ENCODE assay signal across 16 cellular contexts in genomic region chr10:1119027-1119426, GRCh38.
DNase-seq lines count a peak whose midpoint lies in the region; ATAC-seq and TF ChIP-seq lines count a peak whose summit lies in the region.
"Had no signal": no experiment of that assay in that cellular context is flagged by ENCODE, and none has a peak within 500 bp of the region (broad histone marks: within the 10 kb centered on the region; RNA-seq: fewer than 3 reads in every experiment).

No MANE protein-coding gene starts in this region.

- peaks cover 55% of the 10 kb centered on the region for H3K4me1 Mint-ChIP-seq in activated naive CD8-positive, alpha-beta T cell (ENCODE audit: low read depth)
- H3K4me1 Mint-ChIP-seq in activated naive CD8-positive, alpha-beta T cell treated with anti-CD3 and anti-CD28 coated beads for 36 hours = peaks cover 30% of the 10 kb centered on the region
- peaks cover 25 to 48% (median 42%) of the 10 kb centered on the region in 3 donors for H3K4me1 Mint-ChIP-seq in CD8-positive, alpha-beta memory T cell
- H3K4me1 Mint-ChIP-seq in nephron progenitor cell = peaks cover 79% of the 10 kb centered on the region

- TF ChIP-seq CTCF in nephron progenitor cell (IDR thresholded peaks at IDR 0.05) = no peak

- ATAC-seq in HG03354 (IDR thresholded peaks at IDR 0.05; ENCODE audit: poor library complexity, severe bottlenecking, unreplicated experiment) = no peak
- ATAC-seq: natural killer cell had no signal

- peaks cover 15% of the 10 kb centered on the region for H3K4me1 ChIP-seq in CD8-positive, alpha-beta memory T cell (ENCODE audit: insufficient read depth, low read length)

- no peak overlapping the region for H3K27ac ChIP-seq in CD8-positive, alpha-beta memory T cell (ENCODE audit: low read depth, low read length)
- peak overlapping the region; percentile 57 for H3K27ac ChIP-seq in angular gyrus (ENCODE audit: low read depth, low read length)
- H3K27ac ChIP-seq: parathyroid adenoma had no signal

- H3K9me3 Mint-ChIP-seq in activated naive CD8-positive, alpha-beta T cell (ENCODE audit: low read depth) = no peaks in the 10 kb centered on the region
- H3K9me3 Mint-ChIP-seq in activated naive CD8-positive, alpha-beta T cell treated with anti-CD3 and anti-CD28 coated beads for 36 hours = peaks cover 8% of the 10 kb centered on the region
- no peaks in the 10 kb centered on the region for H3K9me3 Mint-ChIP-seq in CD8-positive, alpha-beta memory T cell
- no peaks in the 10 kb centered on the region for H3K9me3 Mint-ChIP-seq in nephron progenitor cell
- H3K9me3 Mint-ChIP-seq: natural killer cell had no signal

- DNase-seq in activated naive CD8-positive, alpha-beta T cell treated with anti-CD3 and anti-CD28 coated beads for 36 hours = no peak
- no peak for DNase-seq in CD8-positive, alpha-beta memory T cell
- DNase-seq in nephron progenitor cell (no peak), NCI-H446 treated with DMSO at 0.1 percent for 48 hours (lab: John Stamatoyannopoulos, UW) (no peak)
- DNase-seq: dermis blood vessel endothelial cell, GDM1, glutamatergic neuron, KG1, natural killer cell, NCI-H1694, NCI-H526 treated with DMSO at 0.1 percent for 48 hours, T1000 had no signal

- H3K36me3 Mint-ChIP-seq in activated naive CD8-positive, alpha-beta T cell = peaks cover 18% of the 10 kb centered on the region
- H3K36me3 Mint-ChIP-seq in activated naive CD8-positive, alpha-beta T cell treated with anti-CD3 and anti-CD28 coated beads for 36 hours = peaks cover 45% of the 10 kb centered on the region
- peaks cover 6 to 95% (median 29%) of the 10 kb centered on the region in 3 donors for H3K36me3 Mint-ChIP-seq in CD8-positive, alpha-beta memory T cell
- H3K36me3 Mint-ChIP-seq in nephron progenitor cell (ENCODE audit: low read depth) = peaks cover 61% of the 10 kb centered on the region

- H3K9me3 ChIP-seq in CD8-positive, alpha-beta memory T cell (ENCODE audit: low read length) = no peaks in the 10 kb centered on the region

- H3K4me3 ChIP-seq in CD8-positive, alpha-beta memory T cell (ENCODE audit: low read length) = no peak overlapping the region

- H3K36me3 ChIP-seq in CD8-positive, alpha-beta memory T cell (ENCODE audit: insufficient read depth, low read length) = peaks cover 59% of the 10 kb centered on the region

- POLR2A ChIA-PET in CD8-positive, alpha-beta memory T cell (lab: Charles Lee) = no interaction called here

- no peak overlapping the region for H3K4me3 Mint-ChIP-seq in activated naive CD8-positive, alpha-beta T cell
- H3K4me3 Mint-ChIP-seq in activated naive CD8-positive, alpha-beta T cell treated with anti-CD3 and anti-CD28 coated beads for 36 hours = no peak overlapping the region
- H3K4me3 Mint-ChIP-seq in CD8-positive, alpha-beta memory T cell = no peak overlapping the region
- H3K4me3 Mint-ChIP-seq in nephron progenitor cell = no peak overlapping the region
- H3K4me3 Mint-ChIP-seq: natural killer cell had no signal

- CTCF ChIA-PET in CD8-positive, alpha-beta memory T cell (lab: Charles Lee) = interaction anchor here (2.8 kb wide), 1 partner anchor 9 kb away, joined by 10 read pairs; no protein-coding TSS in a partner anchor

- no peaks in the 10 kb centered on the region for H3K27me3 Mint-ChIP-seq in activated naive CD8-positive, alpha-beta T cell
- H3K27me3 Mint-ChIP-seq in activated naive CD8-positive, alpha-beta T cell treated with anti-CD3 and anti-CD28 coated beads for 36 hours = no peaks in the 10 kb centered on the region
- no peaks in the 10 kb centered on the region for H3K27me3 Mint-ChIP-seq in CD8-positive, alpha-beta memory T cell
- H3K27me3 Mint-ChIP-seq in nephron progenitor cell (ENCODE audit: low read depth, poor library complexity) = no peaks in the 10 kb centered on the region

- no peaks in the 10 kb centered on the region for H3K27me3 ChIP-seq in CD8-positive, alpha-beta memory T cell (ENCODE audit: insufficient read depth, low read length, poor library complexity, severe bottlenecking)

- peak overlapping the region; percentile 81 for H3K27ac Mint-ChIP-seq in activated naive CD8-positive, alpha-beta T cell
- no peak overlapping the region for H3K27ac Mint-ChIP-seq in activated naive CD8-positive, alpha-beta T cell treated with anti-CD3 and anti-CD28 coated beads for 36 hours
- H3K27ac Mint-ChIP-seq in CD8-positive, alpha-beta memory T cell = peak overlapping the region in 6 of 8 donors; percentile 39 to 72 (median 50)
- peak overlapping the region; percentile 30 for H3K27ac Mint-ChIP-seq in nephron progenitor cell
